ENCODE assay signal across 19 cellular contexts in the genomic region with DNA sequence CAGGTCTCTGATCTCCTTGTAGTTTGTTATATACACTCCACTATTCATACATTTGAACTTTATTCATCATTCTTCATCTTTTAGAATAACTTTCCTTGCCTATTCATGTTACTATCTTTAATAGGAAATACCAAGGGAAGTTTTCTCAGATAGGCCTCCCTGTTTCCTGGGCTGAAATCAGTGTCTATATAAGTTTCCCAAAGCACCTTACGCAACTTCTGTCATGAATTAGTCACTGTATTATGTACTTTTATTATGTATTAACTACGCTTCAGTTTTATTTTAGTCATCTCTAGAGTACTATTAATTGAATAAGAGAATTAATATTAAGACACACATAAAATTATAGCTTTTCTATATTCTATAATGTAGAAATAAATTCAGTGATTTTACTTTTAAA.
DNase-seq lines count a peak whose midpoint lies in the region; ATAC-seq, FAIRE-seq and TF ChIP-seq lines count a peak whose summit lies in the region.
"Had no signal": no experiment of that assay in that cellular context is flagged by ENCODE, and none has a peak within 500 bp of the region (broad histone marks: within the 10 kb centered on the region; RNA-seq: fewer than 3 reads in every experiment).

No MANE protein-coding gene starts in this region.

- no peak overlapping the region for H3K9ac ChIP-seq in PC-3 (ENCODE audit: low read length)
- H3K9ac ChIP-seq: BLaER1 treated with 17β-estradiol and CSF1 and Interleukin-3, amounts not matched to agents 10 nM and 100 nM had no signal

- H3K9me3 ChIP-seq in PC-3 (ENCODE audit: low read length) = no peaks in the 10 kb centered on the region
- H3K9me3 ChIP-seq: BLaER1 treated with 17β-estradiol and CSF1 and Interleukin-3, amounts not matched to agents 10 nM and 100 nM had no signal

- H3K79me2 ChIP-seq in PC-3 (ENCODE audit: low read length) = no peaks in the 10 kb centered on the region

- no peaks in the 10 kb centered on the region for H4K20me1 ChIP-seq in PC-3 (ENCODE audit: low read length)
- H4K20me1 ChIP-seq: BLaER1 treated with 17β-estradiol and CSF1 and Interleukin-3, amounts not matched to agents 10 nM and 100 nM had no signal

- no peaks in the 10 kb centered on the region for H3K27me3 ChIP-seq in PC-3 (ENCODE audit: low read length)
- H3K27me3 ChIP-seq: BLaER1 treated with 17β-estradiol and CSF1 and Interleukin-3, amounts not matched to agents 10 nM and 100 nM had no signal

- H3K4me3 ChIP-seq in PC-3 (ENCODE audit: low read length) = no peak overlapping the region
- no peak overlapping the region for H3K4me3 ChIP-seq in choroid plexus epithelial cell (ENCODE audit: low read depth, low read length)
- H3K4me3 ChIP-seq: BLaER1 treated with 17β-estradiol and CSF1 and Interleukin-3, amounts not matched to agents 10 nM and 100 nM had no signal

- peak; percentile 43 for DNase-seq in ELR (ENCODE audit: low read depth)
- peak; percentile 64 for DNase-seq in PC-3
- DNase-seq in choroid plexus epithelial cell (ENCODE audit: low read depth) = peak; percentile 54
- peak; percentile 44 for DNase-seq in renal cortical epithelial cell (ENCODE audit: low read depth)
- DNase-seq in ecto neural progenitor cell (ENCODE audit: low spot score) = no peak
- DNase-seq in HTR-8/SVneo (ENCODE audit: insufficient read length, low spot score) = no peak
- DNase-seq: CD8-positive, alpha-beta T cell; H9; Kasumi-1; MM.1S; NCI-H1092; NCI-H146; NCI-H2081 treated with DMSO at 0.1 percent for 48 hours; NK-92 treated with Interleukin-12 subunit alpha and Interleukin-12 subunit beta, amount 100 ng/mL, for 24 hours; SHP77 treated with DMSO at 0.1 percent for 48 hours had no signal

- no peak overlapping the region for H2AFZ ChIP-seq in PC-3 (ENCODE audit: low read length)

- no peaks in the 10 kb centered on the region for H3K9me2 ChIP-seq in PC-3 (replicated peaks; ENCODE audit: low read length)

- CTCF ChIA-PET in PC-3 (lab: Charles Lee) = no interaction called here

- H3F3A ChIP-seq in PC-3 (ENCODE audit: low read length, unreplicated experiment) = no peaks in the 10 kb centered on the region

- ATAC-seq in PC-3 (peak; percentile 54), GM18520 (IDR thresholded peaks at IDR 0.05; ENCODE audit: unreplicated experiment) (no peak)
- ATAC-seq: CD8-positive, alpha-beta T cell; SK-N-SH treated with all-trans-retinoic acid at 6 μM for 48 hours had no signal

- no peaks in the 10 kb centered on the region for H3K36me3 ChIP-seq in PC-3 (ENCODE audit: low read depth, low read length)
- H3K36me3 ChIP-seq: BLaER1 treated with 17β-estradiol and CSF1 and Interleukin-3, amounts not matched to agents 10 nM and 100 nM had no signal

- H3K27ac ChIP-seq in PC-3 (ENCODE audit: low read length) = no peak overlapping the region
- H3K27ac ChIP-seq: BLaER1 treated with 17β-estradiol and CSF1 and Interleukin-3, amounts not matched to agents 10 nM and 100 nM; HL-60 had no signal

- POLR2A ChIA-PET in PC-3 (lab: Charles Lee; ENCODE audit: unreplicated experiment) = no interaction called here

- TF ChIP-seq CTCF in PC-3 (conservative IDR thresholded peaks at IDR 0.05; ENCODE audit: low read depth, low read length) (no peak), choroid plexus epithelial cell (conservative IDR thresholded peaks at IDR 0.05; ENCODE audit: low read depth, low read length) (no peak)

- no peak for FAIRE-seq in HTR-8/SVneo (lab: Jason Lieb, UNC)

- H3K4me1 ChIP-seq in PC-3 (ENCODE audit: insufficient read depth, low read length) = 0 out of 2 replicates have a peak, but pooled peaks cover 3% of the 10 kb centered on the region
- H3K4me1 ChIP-seq: BLaER1 treated with 17β-estradiol and CSF1 and Interleukin-3, amounts not matched to agents 10 nM and 100 nM had no signal

- intact Hi-C loops in PC-3 (cut with micrococcal nuclease) = no loop called here

- no TSS peak for BruUV-seq in PC-3 (replicated peaks; lab: Mats Ljungman, UMichigan)

- H3K4me2 ChIP-seq in PC-3 (ENCODE audit: low read length) = no peak overlapping the region
- H3K4me2 ChIP-seq: BLaER1 treated with 17β-estradiol and CSF1 and Interleukin-3, amounts not matched to agents 10 nM and 100 nM had no signal

Comparison
In these comparisons a context has a peak if more than half of its experiments do, and no peak if none do; other contexts are left out.
1. DNase-seq: peak in ELR (single experiment), PC-3 (single experiment), choroid plexus epithelial cell (single experiment) and renal cortical epithelial cell (single experiment); none in ecto neural progenitor cell (single experiment) and HTR-8/SVneo (single experiment).